ENCODE assay signal across 1 cellular context in genomic region chrX:132463411-132463810, GRCh38.
TF ChIP-seq lines count a peak whose summit lies in the region.

No MANE protein-coding gene starts in this region.

TF ChIP-seq in liver, 16 proteins besides CTCF, POLR2A, EP300 and RAD21 (continued from another document):
- TF ChIP-seq REST (IDR thresholded peaks at IDR 0.05), result no peak
- TF ChIP-seq ZBTB33 (IDR thresholded peaks at IDR 0.05), result no peak
- no peak for TF ChIP-seq GABPA (IDR thresholded peaks at IDR 0.05 in 1 of 2, conservative IDR thresholded peaks at IDR 0.05 in 1 of 2)
- no peak for TF ChIP-seq YY1 (IDR thresholded peaks at IDR 0.05)
TF ChIP-seq in liver: peak in this region for 0.
